8 cellular contexts compared by ENCODE assay signal in the genomic region with DNA sequence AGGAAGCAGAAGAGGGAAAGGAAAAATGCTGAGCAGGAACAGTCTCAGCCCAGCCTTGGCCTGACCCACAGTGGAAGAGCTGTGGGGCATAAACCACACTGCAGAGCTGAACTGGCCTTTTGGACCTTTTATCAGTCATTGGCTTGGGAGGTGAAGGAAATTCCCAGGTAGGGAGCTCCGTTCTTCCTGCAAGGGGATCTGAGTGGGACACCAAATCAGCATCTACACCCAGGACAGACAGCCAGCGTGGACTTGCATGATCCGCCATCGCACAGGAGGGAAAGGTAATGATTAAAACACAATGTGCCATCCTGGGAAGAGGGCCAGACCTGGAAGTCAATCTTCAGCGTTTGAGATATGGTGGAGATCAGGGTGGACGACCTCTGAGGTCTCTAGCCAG. TPM values are rescaled to one million over a fixed set of nuclear protein-coding genes. Genes with fewer than 3 reads are reported as not detected.
A peak's percentile ranks its signal among the peaks of the same experiment; 100 is the strongest.
DNase-seq lines count a peak whose midpoint lies in the region; ATAC-seq and TF ChIP-seq lines count a peak whose summit lies in the region.

No MANE protein-coding gene starts in this region.

- no peaks in the 10 kb centered on the region for H3K36me3 Mint-ChIP-seq in natural killer cell

- no peaks in the 10 kb centered on the region for H3K36me3 ChIP-seq in MM.1S (replicated peaks; ENCODE audit: insufficient read depth, low read length)
- peaks cover 0 to 15% of the 10 kb centered on the region in 2 donors for H3K36me3 ChIP-seq in duodenal mucosa (ENCODE audit: control insufficient read depth in 1 of 2, insufficient read depth in 2 of 2, low read length in 2 of 2)

- H3K4me3 ChIP-seq in AG10803 (ENCODE audit: low read length) (peak overlapping the region; percentile 89), MM.1S (ENCODE audit: low read length) (no peak overlapping the region), duodenal mucosa (ENCODE audit: low read depth in 1 of 2, low read length in 2 of 2) (peak overlapping the region; percentile 93 to 95)

- peaks cover 15% of the 10 kb centered on the region; the same call in 1 of the 2 replicates for H3F3A ChIP-seq in MM.1S (ENCODE audit: insufficient read depth, low read length)

- DNase-seq in AG10803 (ENCODE audit: low read depth) (no peak), MM.1S (no peak), natural killer cell (no peak), DMS79 (lab: John Stamatoyannopoulos, UW) (no peak), HEK293T (ENCODE audit: extremely low spot score) (no peak), occipital lobe (lab: John Stamatoyannopoulos, UW) (no peak), LoVo (ENCODE audit: low spot score) (no peak)

- intact Hi-C loops in natural killer cell (cut with micrococcal nuclease) = no loop called here

- no peaks in the 10 kb centered on the region for H3K27me3 ChIP-seq in MM.1S (replicated peaks; ENCODE audit: insufficient read depth, low read length)
- no peaks in the 10 kb centered on the region for H3K27me3 ChIP-seq in duodenal mucosa (ENCODE audit: control insufficient read depth in 1 of 2, insufficient read depth in 2 of 2, low read length in 2 of 2)

- no peak overlapping the region for H2AFZ ChIP-seq in MM.1S (ENCODE audit: low read length)

- H3K9ac ChIP-seq in MM.1S (ENCODE audit: low read length) (no peak overlapping the region), duodenal mucosa (ENCODE audit: low read depth in 1 of 2, low read length in 2 of 2) (peak overlapping the region; percentile 76 to 86)

- H3K79me2 ChIP-seq in MM.1S (ENCODE audit: low read length) = peaks cover 19% of the 10 kb centered on the region

- no peaks in the 10 kb centered on the region for H3K9me3 Mint-ChIP-seq in natural killer cell

- no peak for ATAC-seq in natural killer cell

- peak overlapping the region; percentile 97 for H3K4me3 Mint-ChIP-seq in natural killer cell

- H3K9me3 ChIP-seq in MM.1S (replicated peaks; ENCODE audit: insufficient read depth, low read length) (no peaks in the 10 kb centered on the region), duodenal mucosa (ENCODE audit: control insufficient read depth in 1 of 2, low read length in 2 of 2) (no peaks in the 10 kb centered on the region)

- H3K4me1 ChIP-seq in MM.1S (ENCODE audit: low read length) (peaks cover 11% of the 10 kb centered on the region), duodenal mucosa (ENCODE audit: control insufficient read depth in 1 of 2, insufficient read depth in 2 of 2, low read length in 2 of 2) (peaks cover 33 to 38% of the 10 kb centered on the region in 2 donors)

- H3K27ac ChIP-seq in MM.1S (ENCODE audit: low read length) = no peak overlapping the region
- H3K27ac ChIP-seq in duodenal mucosa (ENCODE audit: low read depth, low read length) = peak overlapping the region; percentile 88

- peak overlapping the region; percentile 91; the same call in 1 of the 2 replicates for H3K4me2 ChIP-seq in MM.1S (ENCODE audit: low read depth, low read length)

- no peaks in the 10 kb centered on the region for H3K27me3 Mint-ChIP-seq in natural killer cell (ENCODE audit: low read depth in 2 of 2)

- no peaks in the 10 kb centered on the region for H4K20me1 ChIP-seq in MM.1S (ENCODE audit: insufficient read depth, low read length)

- CTCF ChIA-PET in HEK293T (lab: Yijun Ruan, JAX) = interaction anchor here (1.4 kb wide), 1 partner anchor 11 kb away, joined by 4 read pairs; no protein-coding TSS in a partner anchor

- H3K4me1 Mint-ChIP-seq in natural killer cell = peaks cover 30 to 42% of the 10 kb centered on the region in 2 donors

- no peaks in the 10 kb centered on the region for H3K9me2 ChIP-seq in MM.1S (replicated peaks; ENCODE audit: insufficient read depth, low read length)

- TF ChIP-seq CTCF in AG10803 (conservative IDR thresholded peaks at IDR 0.05; ENCODE audit: low read length) = no peak
- TF ChIP-seq CTCF in MM.1S (IDR thresholded peaks at IDR 0.05; ENCODE audit: low read length) = no peak
- no peak for TF ChIP-seq CTCF in natural killer cell (IDR thresholded peaks at IDR 0.05)

- H3K27ac Mint-ChIP-seq in natural killer cell = peak overlapping the region; percentile 94 to 95

- POLR2A ChIA-PET in HEK293T (lab: Yijun Ruan, JAX) = interaction anchor here (1.1 to 1.4 kb wide), 4 partner anchors 9 to 57 kb away, joined by 3 to 5 read pairs (median 4); a partner anchor contains a TSS

TF ChIP-seq in HEK293T, 16 proteins besides CTCF, POLR2A, EP300 and RAD21:
- TF ChIP-seq SP1 (IDR thresholded peaks at IDR 0.05) (no peak), BHLHE40 (IDR thresholded peaks at IDR 0.05; ENCODE audit: borderline replicate concordance) (no peak), FOXK2 (IDR thresholded peaks at IDR 0.05) (no peak), NFRKB (IDR thresholded peaks at IDR 0.05) (no peak), L3MBTL2 (conservative IDR thresholded peaks at IDR 0.05) (no peak)
- TF ChIP-seq, protein P1, sequence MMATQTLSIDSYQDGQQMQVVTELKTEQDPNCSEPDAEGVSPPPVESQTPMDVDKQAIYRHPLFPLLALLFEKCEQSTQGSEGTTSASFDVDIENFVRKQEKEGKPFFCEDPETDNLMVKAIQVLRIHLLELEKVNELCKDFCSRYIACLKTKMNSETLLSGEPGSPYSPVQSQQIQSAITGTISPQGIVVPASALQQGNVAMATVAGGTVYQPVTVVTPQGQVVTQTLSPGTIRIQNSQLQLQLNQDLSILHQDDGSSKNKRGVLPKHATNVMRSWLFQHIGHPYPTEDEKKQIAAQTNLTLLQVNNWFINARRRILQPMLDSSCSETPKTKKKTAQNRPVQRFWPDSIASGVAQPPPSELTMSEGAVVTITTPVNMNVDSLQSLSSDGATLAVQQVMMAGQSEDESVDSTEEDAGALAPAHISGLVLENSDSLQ (IDR thresholded peaks at IDR 0.05) = no peak

RNA-seq across cellular contexts. Expression of a gene that starts 1.2 kb away (rescaled TPM):
- 10 to 100 TPM; 33.4 to 39.0 (median 39.0) TPM for total RNA-seq in natural killer cell
- 32.8 TPM for total RNA-seq in occipital lobe

RNA-seq across cellular contexts. Expression of a gene that starts 18.6 kb away (rescaled TPM):
- total RNA-seq in natural killer cell (10 to 100 TPM in 2 of 3 donors, 1 to 10 TPM in 1; 9.7 to 16.4 (median 11.1) TPM), occipital lobe (10.3 TPM)

RNA-seq across cellular contexts. Expression of a gene that starts 40.7 kb away (rescaled TPM):
- total RNA-seq in natural killer cell (under 1 TPM; 0.16 to 0.50 (median 0.20) TPM), occipital lobe (1.7 TPM)

RNA-seq across cellular contexts. Expression of a gene that starts 56.9 kb away (rescaled TPM):
- total RNA-seq in natural killer cell (1 to 10 TPM; 2.9 to 3.6 (median 3.0) TPM), occipital lobe (8.1 TPM)
